23 cellular contexts compared by ENCODE assay signal in genomic region chr7:27251136-27251512, GRCh38. TPM values are rescaled to one million over a fixed set of nuclear protein-coding genes. Genes with fewer than 3 reads are reported as not detected.
A peak's percentile ranks its signal among the peaks of the same experiment; 100 is the strongest.
DNase-seq lines count a peak whose midpoint lies in the region; ATAC-seq and TF ChIP-seq lines count a peak whose summit lies in the region.
"Had no signal": no experiment of that assay in that cellular context is flagged by ENCODE, and none has a peak within 500 bp of the region (broad histone marks: within the 10 kb centered on the region; RNA-seq: fewer than 3 reads in every experiment).

No MANE protein-coding gene starts in this region.

- H2AFZ ChIP-seq in hepatocyte (peak overlapping the region; percentile 40), trophoblast cell (ENCODE audit: insufficient read depth, low read length, poor library complexity) (peak overlapping the region; percentile 53)
- H2AFZ ChIP-seq: PC-9 had no signal

- WGBS in HUES64 = 4% methylated on average over 11 of the region's 13 CpGs
- WGBS in hepatocyte (ENCODE audit: low lambda C conversion rate, missing lambda C conversion rate) = 34% methylated on average over 13 of the region's 13 CpGs
- no CpG with 5 or more reads among the region's 13 CpGs for WGBS in trophoblast cell (ENCODE audit: extremely low coverage, insufficient coverage, insufficient read length)

- H3K9me2 ChIP-seq in hepatocyte (replicated peaks; ENCODE audit: insufficient read depth) = no peaks in the 10 kb centered on the region

- H3K36me3 ChIP-seq in HUES64 (ENCODE audit: insufficient read depth, low read length) = no peaks in the 10 kb centered on the region
- H3K36me3 ChIP-seq in hepatocyte (replicated peaks; ENCODE audit: insufficient read depth, low read depth) = no peaks in the 10 kb centered on the region
- no peaks in the 10 kb centered on the region for H3K36me3 ChIP-seq in trophoblast cell (ENCODE audit: control insufficient read depth in 1 of 2, insufficient read depth in 2 of 2, low read length in 2 of 2)
- H3K36me3 ChIP-seq: gastroesophageal sphincter, sigmoid colon had no signal

- no peak overlapping the region for H2BK5ac ChIP-seq in trophoblast cell (ENCODE audit: low read depth, low read length, poor library complexity)

- H3K27me3 ChIP-seq in HUES64 (ENCODE audit: insufficient read depth, low read length) (peaks cover 98% of the 10 kb centered on the region), hepatocyte (peaks cover 86% of the 10 kb centered on the region), trophoblast cell (ENCODE audit: insufficient read depth, low read length) (peaks cover 75% of the 10 kb centered on the region)

- H3K4me3 ChIP-seq in HUES64 (ENCODE audit: low read length) = peak overlapping the region; percentile 13; the same call in 1 of the 2 replicates
- H3K4me3 ChIP-seq in hepatocyte = no peak overlapping the region
- no peak overlapping the region for H3K4me3 ChIP-seq in trophoblast cell (ENCODE audit: low read depth, low read length)
- H3K4me3 ChIP-seq: PC-9 had no signal

- H3K4me2 ChIP-seq in hepatocyte = peak overlapping the region; percentile 68
- H3K4me2 ChIP-seq in trophoblast cell (ENCODE audit: low read length) = peak overlapping the region; percentile 59
- H3K4me2 ChIP-seq: PC-9 had no signal

- H2BK120ac ChIP-seq in trophoblast cell (ENCODE audit: insufficient read depth, low read length, poor library complexity) = no peak overlapping the region

- H4K12ac ChIP-seq in trophoblast cell (ENCODE audit: low read depth, low read length) = no peak overlapping the region

- H3K9ac ChIP-seq in HUES64 (ENCODE audit: low read depth, low read length) = no peak overlapping the region
- no peak overlapping the region for H3K9ac ChIP-seq in trophoblast cell (ENCODE audit: low read length)

- H3K14ac ChIP-seq in trophoblast cell (ENCODE audit: low read length) = no peak overlapping the region

- no peak overlapping the region for H4K8ac ChIP-seq in trophoblast cell (ENCODE audit: low read depth, low read length)

- H2BK12ac ChIP-seq in trophoblast cell (ENCODE audit: low read length) = no peak overlapping the region

- H3K4ac ChIP-seq in trophoblast cell (ENCODE audit: low read depth, low read length) = no peak overlapping the region

- ATAC-seq in GM21576 (IDR thresholded peaks at IDR 0.05; ENCODE audit: unreplicated experiment) = no peak
- ATAC-seq in GM18861 (IDR thresholded peaks at IDR 0.05; ENCODE audit: unreplicated experiment) = no peak
- ATAC-seq: activated T-cell treated with anti-CD3 and anti-CD28 coated beads, Interleukin-2, amount 50 U/mL, for 4 hours; gastroesophageal sphincter had no signal

- no peaks in the 10 kb centered on the region for H4K20me1 ChIP-seq in hepatocyte (ENCODE audit: insufficient read depth, poor library complexity, severe bottlenecking)

- H3K9me3 ChIP-seq in HUES64 (ENCODE audit: insufficient read depth, low read depth, low read length) (no peaks in the 10 kb centered on the region), hepatocyte (ENCODE audit: low read depth) (no peaks in the 10 kb centered on the region), trophoblast cell (ENCODE audit: insufficient read depth, low read depth, low read length) (peaks cover under 1% of the 10 kb centered on the region)
- H3K9me3 ChIP-seq: gastroesophageal sphincter, sigmoid colon had no signal

- no peak for TF ChIP-seq CTCF in hepatocyte (IDR thresholded peaks at IDR 0.05; ENCODE audit: poor library complexity)

- peak; percentile 38 for DNase-seq in NCI-H748 (lab: John Stamatoyannopoulos, UW; ENCODE audit: unreplicated experiment)
- no peak for DNase-seq in NCI-H748 treated with DMSO at 0.1 percent for 48 hours (lab: John Stamatoyannopoulos, UW)
- no peak for DNase-seq in hepatocyte (ENCODE audit: low spot score)
- DNase-seq in trophoblast cell = no peak
- DNase-seq in NCI-H2227 (lab: John Stamatoyannopoulos, UW; ENCODE audit: unreplicated experiment) = no peak
- DNase-seq: 8988T; activated T-cell treated with anti-CD3 and anti-CD28 coated beads, Interleukin-2, amount 50 U/mL, for 4 hours; amniotic stem cell; HFFc6; mesenchymal stem cell; MV-4-11; NCI-H2081; NCI-H526 treated with DMSO at 0.1 percent for 48 hours; nucleus accumbens; PC-9; sigmoid colon; stimulated activated CD4-positive, alpha-beta T cell treated with anti-CD3 and anti-CD28 coated beads, Interleukin-4, amount 100 ng/mL, for 4 hours had no signal

- H3K23ac ChIP-seq in trophoblast cell (ENCODE audit: low read length) = no peak overlapping the region

- H2AK5ac ChIP-seq in trophoblast cell (ENCODE audit: low read length) = no peak overlapping the region

- no peaks in the 10 kb centered on the region for H3K79me2 ChIP-seq in hepatocyte
- H3K79me2 ChIP-seq in trophoblast cell (ENCODE audit: control insufficient read depth, insufficient read depth, low read length, poor library complexity) = no peaks in the 10 kb centered on the region

- peaks cover 14% of the 10 kb centered on the region; the same call in 1 of the 2 replicates for H3K4me1 ChIP-seq in HUES64 (ENCODE audit: insufficient read depth, low read length)
- peaks cover 7% of the 10 kb centered on the region for H3K4me1 ChIP-seq in hepatocyte (ENCODE audit: insufficient read depth)
- H3K4me1 ChIP-seq in trophoblast cell (ENCODE audit: control insufficient read depth in 1 of 2, insufficient read depth in 2 of 2, low read length in 2 of 2) = peaks cover under 1 to 6% of the 10 kb centered on the region in 2 experiments

- no peaks in the 10 kb centered on the region for H3K79me1 ChIP-seq in trophoblast cell (ENCODE audit: low read length)

- H3K27ac ChIP-seq in HUES64 (ENCODE audit: low read depth, low read length) (no peak overlapping the region), hepatocyte (no peak overlapping the region), trophoblast cell (ENCODE audit: low read depth, low read length) (no peak overlapping the region)
- H3K27ac ChIP-seq: gastroesophageal sphincter, PC-9, sigmoid colon had no signal

- no peak overlapping the region for H4K91ac ChIP-seq in trophoblast cell (ENCODE audit: low read depth, low read length)

- H3K18ac ChIP-seq in trophoblast cell (ENCODE audit: low read length) = no peak overlapping the region

RNA-seq across cellular contexts. Expression of gene EVX1, which starts 8.5 kb away (rescaled TPM):
- 3.3 TPM for polyA plus RNA-seq in HUES64 (2013, experiment 1 of 2)
- 3.9 TPM for polyA plus RNA-seq in HUES64 (2013, experiment 2 of 2)
- total RNA-seq in hepatocyte = 1.1 and 1.6 TPM in 2 replicates
- 0.95 and 1.9 TPM in 2 replicates for polyA plus RNA-seq in hepatocyte
- polyA plus RNA-seq in trophoblast cell (2013) = 0.78 and 0.81 TPM in 2 replicates
- total RNA-seq: activated T-cell treated with anti-CD3 and anti-CD28 coated beads, Interleukin-2, amount 50 U/mL, for 4 hours; chondrocyte; gastroesophageal sphincter; HFFc6; PC-9; sigmoid colon had no signal
- polyA plus RNA-seq: CD14-positive monocyte had no signal

RNA-seq across cellular contexts. Expression of gene HOXA13, which starts 51.2 kb away (rescaled TPM):
- 0.05 TPM for polyA plus RNA-seq in HUES64 (2013, experiment 1 of 2)
- 0.06 TPM for polyA plus RNA-seq in HUES64 (2013, experiment 2 of 2)
- total RNA-seq in hepatocyte = 13.0 and 14.2 TPM in 2 replicates
- polyA plus RNA-seq in hepatocyte = 6.1 and 6.2 TPM in 2 replicates
- polyA plus RNA-seq in trophoblast cell (2013) = 0.82 and 1.00 TPM in 2 replicates
- total RNA-seq: activated T-cell treated with anti-CD3 and anti-CD28 coated beads, Interleukin-2, amount 50 U/mL, for 4 hours; chondrocyte had no signal
- polyA plus RNA-seq: CD14-positive monocyte had no signal
